Comparison of ENCODE assay signal across 8 cellular contexts in the genomic region with DNA sequence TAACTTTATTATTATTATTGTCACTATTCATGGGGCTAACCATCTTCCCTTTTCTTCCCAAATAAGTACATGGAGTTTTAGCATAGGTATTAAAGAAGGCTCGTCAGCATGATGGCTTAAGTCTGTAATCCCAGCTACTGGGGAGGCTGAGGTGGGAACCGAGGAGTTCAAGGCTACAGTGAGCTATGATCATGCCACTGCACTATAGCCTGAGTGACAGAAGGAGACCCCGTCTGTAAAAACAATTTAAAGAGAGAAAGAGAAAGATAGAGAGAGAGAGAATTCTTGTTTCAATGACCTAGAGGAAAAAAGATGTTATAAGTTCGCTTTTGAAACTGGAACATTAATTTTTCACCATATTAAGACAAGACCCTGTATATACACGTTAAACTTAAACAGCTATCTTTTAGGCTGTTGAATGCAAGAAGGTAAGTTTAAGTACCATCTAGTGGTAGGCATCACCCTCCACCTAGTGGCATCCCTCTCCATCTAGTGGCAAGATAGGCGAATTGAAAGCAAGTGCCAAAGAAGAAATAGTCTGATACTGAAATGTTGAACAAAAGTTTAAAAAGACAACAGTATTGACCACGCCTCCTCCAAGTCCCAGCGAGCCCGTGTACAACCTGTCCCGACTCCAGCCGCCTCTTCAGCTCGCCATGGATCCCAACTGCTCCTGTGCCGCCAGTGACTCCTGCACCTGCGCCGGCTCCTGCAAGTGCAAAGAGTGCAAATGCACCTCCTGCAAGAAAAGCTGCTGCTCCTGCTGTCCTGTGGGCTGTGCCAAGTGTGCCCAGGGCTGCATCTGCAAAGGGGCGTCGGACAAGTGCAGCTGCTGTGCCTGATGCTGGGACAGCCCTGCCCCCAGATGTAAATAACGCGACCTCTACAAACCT. TPM values are rescaled to one million over a fixed set of nuclear protein-coding genes. Genes with fewer than 3 reads are reported as not detected.
DNase-seq lines count a peak whose midpoint lies in the region; ATAC-seq and TF ChIP-seq lines count a peak whose summit lies in the region.

No MANE protein-coding gene starts in this region.

- no peaks in the 10 kb centered on the region for H3K9me3 Mint-ChIP-seq in T-helper 2 cell treated with Interferon-gamma antibody and Interleukin-4, amounts not matched to agents 5 μg/mL and 100 μg/mL, for 36 hours

- peak; percentile 55 to 64 for DNase-seq in cardiac muscle cell (ENCODE audit: low read depth in 1 of 2, low spot score in 1 of 2)
- no peak for DNase-seq in cardiac septum (ENCODE audit: low spot score)
- no peak for DNase-seq in HFF-Myc (ENCODE audit: extremely low read depth, low read depth)
- DNase-seq in M059J (ENCODE audit: low read depth) = peak; percentile 69
- DNase-seq in T-helper 2 cell treated with Interferon-gamma antibody and Interleukin-4, amounts not matched to agents 5 μg/mL and 100 μg/mL, for 36 hours (ENCODE audit: low spot score) = peak; percentile 23
- peak; percentile 39 to 65 (median 52) for DNase-seq in body of pancreas
- DNase-seq in iPS DF 6.9 (ENCODE audit: low read depth, low spot score) = no peak

- no peaks in the 10 kb centered on the region for H3K9me3 ChIP-seq in cardiac muscle cell (ENCODE audit: low read depth)
- H3K9me3 ChIP-seq in body of pancreas = no peaks in the 10 kb centered on the region
- H3K9me3 ChIP-seq in iPS DF 6.9 (ENCODE audit: control insufficient read depth, insufficient read depth, low read length) = no peaks in the 10 kb centered on the region
- H3K9me3 ChIP-seq in skeletal muscle tissue (ENCODE audit: control insufficient read depth in 3 of 3, low read length in 3 of 3) = no peaks in the 10 kb centered on the region

- TF ChIP-seq CTCF in cardiac muscle cell (IDR thresholded peaks at IDR 0.05; ENCODE audit: low read depth, low read length) (peak; percentile 86), HFF-Myc (IDR thresholded peaks at IDR 0.05; ENCODE audit: low read depth, low read length, missing control alignments) (peak; percentile 82), body of pancreas (IDR thresholded peaks at IDR 0.05) (peak; percentile 68 to 98 (median 93))

- ATAC-seq in body of pancreas = peak; percentile 86

- no peaks in the 10 kb centered on the region for H3K36me3 ChIP-seq in cardiac muscle cell
- no peaks in the 10 kb centered on the region for H3K36me3 ChIP-seq in body of pancreas (replicated peaks in 1 of 2; ENCODE audit: insufficient read depth in 1 of 2, low read depth in 2 of 2)
- H3K36me3 ChIP-seq in iPS DF 6.9 (ENCODE audit: control insufficient read depth, insufficient read depth, low read length) = no peaks in the 10 kb centered on the region
- H3K36me3 ChIP-seq in skeletal muscle tissue (ENCODE audit: control insufficient read depth in 3 of 3, insufficient read depth in 3 of 3, low read length in 3 of 3) = no peaks in the 10 kb centered on the region

- H3K36me3 Mint-ChIP-seq in T-helper 2 cell treated with Interferon-gamma antibody and Interleukin-4, amounts not matched to agents 5 μg/mL and 100 μg/mL, for 36 hours (ENCODE audit: low read depth) = no peaks in the 10 kb centered on the region

- no peak overlapping the region for H3K9ac ChIP-seq in skeletal muscle tissue (ENCODE audit: low read depth in 1 of 3, low read length in 3 of 3)

- intact Hi-C loops in cardiac septum (cut with DNase I) = loop anchor here (2.0 kb wide), 1 partner anchor 105 kb away; no protein-coding TSS in a partner anchor
- intact Hi-C loops in body of pancreas (cut with DNase I) = loop anchor here (5.0 kb wide), 1 partner anchor 104 kb away; no protein-coding TSS in a partner anchor

- peak overlapping the region; percentile 14 for H3K4me3 ChIP-seq in cardiac muscle cell
- no peak overlapping the region for H3K4me3 ChIP-seq in HFF-Myc (replicated peaks; ENCODE audit: low read depth, low read length)
- no peak overlapping the region for H3K4me3 ChIP-seq in body of pancreas
- peak overlapping the region; percentile 9; the same call in 1 of the 2 replicates for H3K4me3 ChIP-seq in iPS DF 6.9 (ENCODE audit: low read length)
- H3K4me3 ChIP-seq in skeletal muscle tissue (ENCODE audit: low read length in 3 of 3) = peak overlapping the region; percentile 0 to 37 (median 29)

- H3K4me1 ChIP-seq in cardiac muscle cell (ENCODE audit: low read depth) (no peaks in the 10 kb centered on the region), body of pancreas (no peaks in the 10 kb centered on the region), iPS DF 6.9 (ENCODE audit: control insufficient read depth, insufficient read depth, low read length) (0 out of 2 replicates have a peak, but pooled peaks cover 3% of the 10 kb centered on the region), skeletal muscle tissue (ENCODE audit: control insufficient read depth in 3 of 3, insufficient read depth in 3 of 3, low read length in 3 of 3) (peaks cover 0 to 3% (median 3%) of the 10 kb centered on the region in 3 donors)

- no peak for TF ChIP-seq POLR2A in body of pancreas (IDR thresholded peaks at IDR 0.05)

- H3K27me3 ChIP-seq in cardiac muscle cell (no peaks in the 10 kb centered on the region), body of pancreas (no peaks in the 10 kb centered on the region), iPS DF 6.9 (ENCODE audit: control insufficient read depth, insufficient read depth, low read length) (no peaks in the 10 kb centered on the region), skeletal muscle tissue (ENCODE audit: control insufficient read depth in 3 of 3, insufficient read depth in 3 of 3, low read length in 3 of 3) (peaks cover 0 to 7% (median 5%) of the 10 kb centered on the region in 3 donors)

- WGBS in body of pancreas, 2 donors = 8% methylated on average over 19 of the region's 19 CpGs
- WGBS in iPS DF 6.9 (ENCODE audit: insufficient coverage, insufficient read length) = no CpG with 5 or more reads among the region's 19 CpGs

- H3K27me3 Mint-ChIP-seq in T-helper 2 cell treated with Interferon-gamma antibody and Interleukin-4, amounts not matched to agents 5 μg/mL and 100 μg/mL, for 36 hours (ENCODE audit: low read depth) = peaks cover 31% of the 10 kb centered on the region

- no peak overlapping the region for H3K27ac Mint-ChIP-seq in T-helper 2 cell treated with Interferon-gamma antibody and Interleukin-4, amounts not matched to agents 5 μg/mL and 100 μg/mL, for 36 hours

- H3K4me1 Mint-ChIP-seq in T-helper 2 cell treated with Interferon-gamma antibody and Interleukin-4, amounts not matched to agents 5 μg/mL and 100 μg/mL, for 36 hours (ENCODE audit: low read depth) = peaks cover 15% of the 10 kb centered on the region

- H3K27ac ChIP-seq in cardiac muscle cell = no peak overlapping the region
- H3K27ac ChIP-seq in body of pancreas = no peak overlapping the region
- no peak overlapping the region for H3K27ac ChIP-seq in iPS DF 6.9 (ENCODE audit: low read length)
- H3K27ac ChIP-seq in skeletal muscle tissue (ENCODE audit: low read depth, low read length) = no peak overlapping the region

- H3K4me3 Mint-ChIP-seq in T-helper 2 cell treated with Interferon-gamma antibody and Interleukin-4, amounts not matched to agents 5 μg/mL and 100 μg/mL, for 36 hours = peak overlapping the region; percentile 81

RNA-seq across cellular contexts. Expression of a gene that starts 26.0 kb away (rescaled TPM):
- 59.8 and 75.2 TPM in 2 replicates for total RNA-seq in cardiac muscle cell
- polyA plus RNA-seq in cardiac muscle cell = 31.0 and 58.1 TPM in 2 replicates
- total RNA-seq in cardiac septum = 56.5 TPM
- 20.8 and 34.1 TPM in 2 replicates for total RNA-seq in M059J (2014; rRNA removed; shearing (Covaris generic))
- total RNA-seq in body of pancreas = 10 to 100 TPM; 56.0 to 63.3 TPM
- total RNA-seq in skeletal muscle tissue = 43.8 TPM

Comparison
In these comparisons a context has a peak if more than half of its experiments do, and no peak if none do; other contexts are left out.
1. DNase-seq: peak in cardiac muscle cell (2 of 2), M059J (single experiment), T-helper 2 cell treated with Interferon-gamma antibody and Interleukin-4, amounts not matched to agents 5 μg/mL and 100 μg/mL, for 36 hours (single experiment) and body of pancreas (4 of 4); none in cardiac septum (single experiment), HFF-Myc (single experiment) and iPS DF 6.9 (single experiment).
2. H3K4me3 ChIP-seq: peak in cardiac muscle cell (single experiment), iPS DF 6.9 (single experiment) and skeletal muscle tissue (3 of 3); none in HFF-Myc (single experiment) and body of pancreas (0 of 2).
3. Peak in every context shown above with its lines, with median percentiles within 50 percentile points of each other: CTCF ChIP-seq.